1 cellular context compared by ENCODE assay signal in the genomic region with DNA sequence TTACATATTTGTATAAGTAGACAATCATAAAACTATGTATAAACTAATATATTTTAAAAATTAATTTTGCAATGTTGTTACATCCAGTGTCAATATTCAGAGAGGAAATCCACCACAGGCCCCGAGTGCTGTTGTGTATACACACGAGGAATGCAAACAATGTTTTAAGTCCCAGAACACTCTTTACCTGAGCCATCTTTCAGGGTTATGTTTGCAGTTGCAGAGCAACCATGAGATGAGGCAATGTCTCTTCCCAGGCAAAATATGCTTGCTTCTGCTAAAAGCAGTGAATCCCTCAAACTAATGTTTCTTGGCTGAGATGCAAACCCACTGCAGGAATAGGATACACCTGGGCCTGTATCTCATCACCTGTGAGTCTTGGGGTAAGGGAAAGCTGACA.
A peak's percentile ranks its signal among the peaks of the same experiment; 100 is the strongest.
TF ChIP-seq lines count a peak whose summit lies in the region.

No MANE protein-coding gene starts in this region.

TF ChIP-seq in HepG2, 621 proteins besides CTCF, POLR2A, EP300 and RAD21 (continued from another document and continues in another):
- TF ChIP-seq ZBTB1 (CRISPR knock-in tag; IDR thresholded peaks at IDR 0.05; ENCODE audit: borderline replicate concordance) (no peak), RXRB (CRISPR knock-in tag; IDR thresholded peaks at IDR 0.05; ENCODE audit: borderline replicate concordance) (peak; percentile 79), JDP2 (CRISPR knock-in tag; IDR thresholded peaks at IDR 0.05; ENCODE audit: borderline replicate concordance) (no peak), ZNF101 (CRISPR knock-in tag; IDR thresholded peaks at IDR 0.05; ENCODE audit: borderline replicate concordance, low read depth) (no peak), ZMYM2 (CRISPR knock-in tag; IDR thresholded peaks at IDR 0.05) (no peak), ZNF629 (CRISPR knock-in tag; conservative IDR thresholded peaks at IDR 0.05) (0 out of 2 replicates have a peak, but pooled peaks have one; percentile 27), KDM2A (CRISPR knock-in tag; IDR thresholded peaks at IDR 0.05; ENCODE audit: borderline replicate concordance, low read depth) (no peak), ZNF530 (CRISPR knock-in tag; IDR thresholded peaks at IDR 0.05; ENCODE audit: low read depth) (no peak), ZNF225 (CRISPR knock-in tag; IDR thresholded peaks at IDR 0.05) (no peak), ZNF883 (CRISPR knock-in tag; IDR thresholded peaks at IDR 0.05; ENCODE audit: not compliant biosample characterization) (no peak), PAWR (CRISPR knock-in tag; IDR thresholded peaks at IDR 0.05; ENCODE audit: borderline replicate concordance) (no peak), JARID2 (CRISPR knock-in tag; IDR thresholded peaks at IDR 0.05; ENCODE audit: insufficient replicate concordance) (no peak), ZNF30 (CRISPR knock-in tag; IDR thresholded peaks at IDR 0.05) (no peak), ZNF639 (CRISPR knock-in tag; conservative IDR thresholded peaks at IDR 0.05) (peak; percentile 59; the same call in 1 of the 2 replicates), ZNF317 (CRISPR knock-in tag; IDR thresholded peaks at IDR 0.05) (no peak), ZNF24 (IDR thresholded peaks at IDR 0.05) (peak; percentile 63; the same call in 1 of the 2 replicates), HOXA5 (CRISPR knock-in tag; IDR thresholded peaks at IDR 0.05) (0 out of 2 replicates have a peak, but pooled peaks have one; percentile 55), ZNF678 (CRISPR knock-in tag; IDR thresholded peaks at IDR 0.05) (no peak), CAMTA2 (CRISPR knock-in tag; IDR thresholded peaks at IDR 0.05; ENCODE audit: borderline replicate concordance) (no peak), ZNF33B (CRISPR knock-in tag; IDR thresholded peaks at IDR 0.05) (no peak), AHR (CRISPR knock-in tag; IDR thresholded peaks at IDR 0.05) (no peak), ZNF256 (CRISPR knock-in tag; conservative IDR thresholded peaks at IDR 0.05) (no peak), HMG20B (CRISPR knock-in tag; conservative IDR thresholded peaks at IDR 0.05) (peak; percentile 85), NBN (conservative IDR thresholded peaks at IDR 0.05) (no peak), ZNF800 (CRISPR knock-in tag; IDR thresholded peaks at IDR 0.05) (no peak), SP4 (CRISPR knock-in tag; IDR thresholded peaks at IDR 0.05) (no peak), STAT5B (CRISPR knock-in tag; IDR thresholded peaks at IDR 0.05) (no peak), MAF1 (CRISPR knock-in tag; IDR thresholded peaks at IDR 0.05; ENCODE audit: borderline replicate concordance) (no peak), ARNT (IDR thresholded peaks at IDR 0.05) (no peak), ZNF567 (CRISPR knock-in tag; IDR thresholded peaks at IDR 0.05; ENCODE audit: borderline replicate concordance) (no peak), RFXANK (CRISPR knock-in tag; IDR thresholded peaks at IDR 0.05) (no peak), HHEX (CRISPR knock-in tag; IDR thresholded peaks at IDR 0.05) (peak; percentile 77), SPEN (CRISPR knock-in tag; IDR thresholded peaks at IDR 0.05; ENCODE audit: low read depth) (no peak), GABPA (IDR thresholded peaks at IDR 0.05; ENCODE audit: low read depth, low read length) (no peak), GABPA (CRISPR knock-in tag; IDR thresholded peaks at IDR 0.05; ENCODE audit: low read depth) (no peak), NFKBIZ (CRISPR knock-in tag; IDR thresholded peaks at IDR 0.05) (0 out of 2 replicates have a peak, but pooled peaks have one; percentile 72), ZNF747 (CRISPR knock-in tag; IDR thresholded peaks at IDR 0.05; ENCODE audit: borderline replicate concordance) (no peak), ZBTB43 (CRISPR knock-in tag; conservative IDR thresholded peaks at IDR 0.05) (no peak), ZNF614 (CRISPR knock-in tag; IDR thresholded peaks at IDR 0.05; ENCODE audit: borderline replicate concordance) (peak; percentile 93), JUNB (CRISPR knock-in tag; IDR thresholded peaks at IDR 0.05; ENCODE audit: borderline replicate concordance) (no peak), PREB (CRISPR knock-in tag; IDR thresholded peaks at IDR 0.05) (no peak), ZSCAN20 (CRISPR knock-in tag; IDR thresholded peaks at IDR 0.05; ENCODE audit: borderline replicate concordance) (no peak), EEA1 (CRISPR knock-in tag; IDR thresholded peaks at IDR 0.05; ENCODE audit: borderline replicate concordance) (no peak)
- TF ChIP-seq, protein P1, sequence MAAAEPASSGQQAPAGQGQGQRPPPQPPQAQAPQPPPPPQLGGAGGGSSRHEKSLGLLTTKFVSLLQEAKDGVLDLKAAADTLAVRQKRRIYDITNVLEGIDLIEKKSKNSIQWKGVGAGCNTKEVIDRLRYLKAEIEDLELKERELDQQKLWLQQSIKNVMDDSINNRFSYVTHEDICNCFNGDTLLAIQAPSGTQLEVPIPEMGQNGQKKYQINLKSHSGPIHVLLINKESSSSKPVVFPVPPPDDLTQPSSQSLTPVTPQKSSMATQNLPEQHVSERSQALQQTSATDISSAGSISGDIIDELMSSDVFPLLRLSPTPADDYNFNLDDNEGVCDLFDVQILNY (CRISPR knock-in tag; conservative IDR thresholded peaks at IDR 0.05) = no peak
- TF ChIP-seq, protein P2, sequence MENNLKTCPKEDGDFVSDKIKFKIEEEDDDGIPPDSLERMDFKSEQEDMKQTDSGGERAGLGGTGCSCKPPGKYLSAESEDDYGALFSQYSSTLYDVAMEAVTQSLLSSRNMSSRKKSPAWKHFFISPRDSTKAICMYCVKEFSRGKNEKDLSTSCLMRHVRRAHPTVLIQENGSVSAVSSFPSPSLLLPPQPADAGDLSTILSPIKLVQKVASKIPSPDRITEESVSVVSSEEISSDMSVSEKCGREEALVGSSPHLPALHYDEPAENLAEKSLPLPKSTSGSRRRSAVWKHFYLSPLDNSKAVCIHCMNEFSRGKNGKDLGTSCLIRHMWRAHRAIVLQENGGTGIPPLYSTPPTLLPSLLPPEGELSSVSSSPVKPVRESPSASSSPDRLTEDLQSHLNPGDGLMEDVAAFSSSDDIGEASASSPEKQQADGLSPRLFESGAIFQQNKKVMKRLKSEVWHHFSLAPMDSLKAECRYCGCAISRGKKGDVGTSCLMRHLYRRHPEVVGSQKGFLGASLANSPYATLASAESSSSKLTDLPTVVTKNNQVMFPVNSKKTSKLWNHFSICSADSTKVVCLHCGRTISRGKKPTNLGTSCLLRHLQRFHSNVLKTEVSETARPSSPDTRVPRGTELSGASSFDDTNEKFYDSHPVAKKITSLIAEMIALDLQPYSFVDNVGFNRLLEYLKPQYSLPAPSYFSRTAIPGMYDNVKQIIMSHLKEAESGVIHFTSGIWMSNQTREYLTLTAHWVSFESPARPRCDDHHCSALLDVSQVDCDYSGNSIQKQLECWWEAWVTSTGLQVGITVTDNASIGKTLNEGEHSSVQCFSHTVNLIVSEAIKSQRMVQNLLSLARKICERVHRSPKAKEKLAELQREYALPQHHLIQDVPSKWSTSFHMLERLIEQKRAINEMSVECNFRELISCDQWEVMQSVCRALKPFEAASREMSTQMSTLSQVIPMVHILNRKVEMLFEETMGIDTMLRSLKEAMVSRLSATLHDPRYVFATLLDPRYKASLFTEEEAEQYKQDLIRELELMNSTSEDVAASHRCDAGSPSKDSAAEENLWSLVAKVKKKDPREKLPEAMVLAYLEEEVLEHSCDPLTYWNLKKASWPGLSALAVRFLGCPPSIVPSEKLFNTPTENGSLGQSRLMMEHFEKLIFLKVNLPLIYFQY (CRISPR knock-in tag; IDR thresholded peaks at IDR 0.05; ENCODE audit: borderline replicate concordance) = peak; percentile 29; the same call in 1 of the 2 replicates
- TF ChIP-seq, protein P3, sequence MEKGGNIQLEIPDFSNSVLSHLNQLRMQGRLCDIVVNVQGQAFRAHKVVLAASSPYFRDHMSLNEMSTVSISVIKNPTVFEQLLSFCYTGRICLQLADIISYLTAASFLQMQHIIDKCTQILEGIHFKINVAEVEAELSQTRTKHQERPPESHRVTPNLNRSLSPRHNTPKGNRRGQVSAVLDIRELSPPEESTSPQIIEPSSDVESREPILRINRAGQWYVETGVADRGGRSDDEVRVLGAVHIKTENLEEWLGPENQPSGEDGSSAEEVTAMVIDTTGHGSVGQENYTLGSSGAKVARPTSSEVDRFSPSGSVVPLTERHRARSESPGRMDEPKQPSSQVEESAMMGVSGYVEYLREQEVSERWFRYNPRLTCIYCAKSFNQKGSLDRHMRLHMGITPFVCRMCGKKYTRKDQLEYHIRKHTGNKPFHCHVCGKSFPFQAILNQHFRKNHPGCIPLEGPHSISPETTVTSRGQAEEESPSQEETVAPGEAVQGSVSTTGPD (CRISPR knock-in tag; IDR thresholded peaks at IDR 0.05) = no peak
- TF ChIP-seq, protein P4, sequence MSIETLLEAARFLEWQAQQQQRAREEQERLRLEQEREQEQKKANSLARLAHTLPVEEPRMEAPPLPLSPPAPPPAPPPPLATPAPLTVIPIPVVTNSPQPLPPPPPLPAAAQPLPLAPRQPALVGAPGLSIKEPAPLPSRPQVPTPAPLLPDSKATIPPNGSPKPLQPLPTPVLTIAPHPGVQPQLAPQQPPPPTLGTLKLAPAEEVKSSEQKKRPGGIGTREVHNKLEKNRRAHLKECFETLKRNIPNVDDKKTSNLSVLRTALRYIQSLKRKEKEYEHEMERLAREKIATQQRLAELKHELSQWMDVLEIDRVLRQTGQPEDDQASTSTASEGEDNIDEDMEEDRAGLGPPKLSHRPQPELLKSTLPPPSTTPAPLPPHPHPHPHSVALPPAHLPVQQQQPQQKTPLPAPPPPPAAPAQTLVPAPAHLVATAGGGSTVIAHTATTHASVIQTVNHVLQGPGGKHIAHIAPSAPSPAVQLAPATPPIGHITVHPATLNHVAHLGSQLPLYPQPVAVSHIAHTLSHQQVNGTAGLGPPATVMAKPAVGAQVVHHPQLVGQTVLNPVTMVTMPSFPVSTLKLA (IDR thresholded peaks at IDR 0.05) = no peak
